In the genomic region with DNA sequence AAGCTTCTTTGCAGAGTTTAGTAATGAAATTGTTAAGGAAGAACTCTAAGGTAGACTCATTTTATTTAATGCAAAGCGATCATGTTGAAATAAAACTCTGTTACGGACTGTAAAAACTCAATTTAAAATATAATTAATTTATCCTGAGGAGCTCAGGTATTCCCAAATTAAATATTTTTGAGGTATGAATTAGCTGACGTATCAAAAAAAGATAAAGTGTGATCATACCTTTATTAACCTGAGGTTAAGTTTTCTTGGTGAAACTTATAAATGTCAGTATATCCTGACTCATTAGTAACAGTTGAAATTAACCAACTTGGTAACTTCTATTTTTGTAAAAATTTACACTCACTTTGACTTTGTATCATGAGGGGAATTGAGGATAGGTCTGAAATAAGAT, we compare ENCODE assay signal across 23 cellular contexts.
"Had no signal": no experiment of that assay in that cellular context is flagged by ENCODE, and none has a peak within 500 bp of the region (broad histone marks: within the 10 kb centered on the region; RNA-seq: fewer than 3 reads in every experiment).

No MANE protein-coding gene starts in this region.

- H3K27ac Mint-ChIP-seq: immature natural killer cell, mesothelial cell of epicardium, naive B cell had no signal

- ATAC-seq: foreskin keratinocyte, gastroesophageal sphincter, heart left ventricle, left cardiac atrium, left lung, left ventricle myocardium superior, lower lobe of right lung, mucosa of descending colon had no signal

- DNase-seq: dermis blood vessel endothelial cell; dorsolateral prefrontal cortex; effector CD4-positive, alpha-beta T cell; effector memory CD4-positive, alpha-beta T cell; foreskin keratinocyte; heart left ventricle; hypothalamus; immature natural killer cell; left cardiac atrium; left lung; left ventricle myocardium superior; lower lobe of right lung; mesenchymal stem cell; mucosa of descending colon; naive B cell had no signal

- H3K27ac ChIP-seq: coronary artery, dorsolateral prefrontal cortex, esophagus muscularis mucosa, foreskin keratinocyte, gastroesophageal sphincter, heart left ventricle, hepatocyte, left lung, lower lobe of right lung had no signal

- H2AFZ ChIP-seq: hepatocyte had no signal

- H3K27me3 Mint-ChIP-seq: naive B cell had no signal

- H3K27me3 ChIP-seq: dorsolateral prefrontal cortex, esophagus muscularis mucosa, foreskin keratinocyte, gastroesophageal sphincter, heart left ventricle, hepatocyte, left lung had no signal

- H3K4me1 ChIP-seq: esophagus muscularis mucosa, foreskin keratinocyte, gastroesophageal sphincter, heart left ventricle, left lung, lower lobe of right lung had no signal

- H3K4me1 Mint-ChIP-seq: immature natural killer cell, mesothelial cell of epicardium, naive B cell had no signal

- H3K4me3 Mint-ChIP-seq: immature natural killer cell, mesothelial cell of epicardium, naive B cell had no signal

- H3K79me2 ChIP-seq: hepatocyte had no signal

- H3K4me2 ChIP-seq: hepatocyte had no signal

- H3K36me3 ChIP-seq: esophagus muscularis mucosa, left lung, lower lobe of right lung had no signal

- H3K9me3 ChIP-seq: gastroesophageal sphincter, lower lobe of right lung, mucosa of descending colon had no signal

- H3K4me3 ChIP-seq: coronary artery, dorsolateral prefrontal cortex, esophagus muscularis mucosa, gastroesophageal sphincter, heart left ventricle, hepatocyte, left lung, lower lobe of right lung, mucosa of descending colon had no signal

- FAIRE-seq: endothelial cell of umbilical vein, frontal cortex, keratinocyte had no signal
